In genomic region chr6:111794716-111795452, GRCh38 we compare ENCODE assay signal across 12 cellular contexts.
DNase-seq lines count a peak whose midpoint lies in the region; ATAC-seq and TF ChIP-seq lines count a peak whose summit lies in the region.
"Had no signal": no experiment of that assay in that cellular context is flagged by ENCODE, and none has a peak within 500 bp of the region (broad histone marks: within the 10 kb centered on the region; RNA-seq: fewer than 3 reads in every experiment).

No MANE protein-coding gene starts in this region.

- H3K27ac Mint-ChIP-seq in activated T-cell treated with anti-CD3 and anti-CD28 coated beads, Interleukin-2, amount 50 U/mL, for 24 hours: peak overlapping the region; percentile 95
- H3K27ac Mint-ChIP-seq in activated naive CD8-positive, alpha-beta T cell treated with anti-CD3 and anti-CD28 coated beads, Interleukin-2, amount 50 U/mL, for 24 hours: peak overlapping the region; percentile 82

- TF ChIP-seq POLR2A in spleen (IDR thresholded peaks at IDR 0.05): no peak

- H3K9me3 Mint-ChIP-seq in activated T-cell treated with anti-CD3 and anti-CD28 coated beads, Interleukin-2, amount 50 U/mL, for 24 hours: no peaks in the 10 kb centered on the region
- no peaks in the 10 kb centered on the region for H3K9me3 Mint-ChIP-seq in activated naive CD8-positive, alpha-beta T cell treated with anti-CD3 and anti-CD28 coated beads, Interleukin-2, amount 50 U/mL, for 24 hours

- no peaks in the 10 kb centered on the region for H3K27me3 Mint-ChIP-seq in activated T-cell treated with anti-CD3 and anti-CD28 coated beads, Interleukin-2, amount 50 U/mL, for 24 hours
- H3K27me3 Mint-ChIP-seq in activated naive CD8-positive, alpha-beta T cell treated with anti-CD3 and anti-CD28 coated beads, Interleukin-2, amount 50 U/mL, for 24 hours: no peaks in the 10 kb centered on the region

- H3K36me3 Mint-ChIP-seq in activated T-cell treated with anti-CD3 and anti-CD28 coated beads, Interleukin-2, amount 50 U/mL, for 24 hours (ENCODE audit: low read depth): peaks cover 89% of the 10 kb centered on the region
- H3K36me3 Mint-ChIP-seq in activated naive CD8-positive, alpha-beta T cell treated with anti-CD3 and anti-CD28 coated beads, Interleukin-2, amount 50 U/mL, for 24 hours (ENCODE audit: low read depth): peaks cover 68% of the 10 kb centered on the region

- no peaks in the 10 kb centered on the region for H3K36me3 ChIP-seq in spleen
- H3K36me3 ChIP-seq: heart right ventricle had no signal

- H3K27ac ChIP-seq in spleen: peak overlapping the region in 5 of 8 donors; percentile 50 to 84 (median 73)

- no peak for TF ChIP-seq CTCF in spleen (IDR thresholded peaks at IDR 0.05 in 8 of 11, conservative IDR thresholded peaks at IDR 0.05 in 3 of 11)

- H3K4me1 Mint-ChIP-seq in activated T-cell treated with anti-CD3 and anti-CD28 coated beads, Interleukin-2, amount 50 U/mL, for 24 hours (ENCODE audit: low read depth): peaks cover 92% of the 10 kb centered on the region
- peaks cover 92% of the 10 kb centered on the region for H3K4me1 Mint-ChIP-seq in activated naive CD8-positive, alpha-beta T cell treated with anti-CD3 and anti-CD28 coated beads, Interleukin-2, amount 50 U/mL, for 24 hours

- H3K9me3 ChIP-seq in spleen: no peaks in the 10 kb centered on the region
- H3K9me3 ChIP-seq: heart right ventricle had no signal

- H3K4me1 ChIP-seq in spleen: peaks cover 0 to 78% (median 30%) of the 10 kb centered on the region in 6 donors

- no peak for DNase-seq in activated T-cell treated with anti-CD3 and anti-CD28 coated beads, Interleukin-2, amount 50 U/mL, for 24 hours
- DNase-seq in activated T-cell treated with anti-CD3 and anti-CD28 coated beads for 4 hours: no peak
- peak; percentile 70 for DNase-seq in NCI-H2029 treated with DMSO at 0.1 percent for 48 hours (lab: John Stamatoyannopoulos, UW)
- no peak for DNase-seq in activated naive CD8-positive, alpha-beta T cell treated with anti-CD3 and anti-CD28 coated beads, Interleukin-2, amount 50 U/mL, for 24 hours
- DNase-seq in spleen: no peak
- DNase-seq in NCI-H510A (lab: John Stamatoyannopoulos, UW): no peak
- no peak for DNase-seq in foreskin melanocyte
- DNase-seq: activated CD8-positive, alpha-beta memory T cell treated with anti-CD3 and anti-CD28 coated beads, Interleukin-2, amount 50 U/mL, for 48 hours; DMS79 treated with DMSO at 0.1 percent for 48 hours; heart right ventricle; occipital lobe had no signal

- H3K27me3 ChIP-seq in spleen (replicated peaks in 1 of 7): no peaks in the 10 kb centered on the region
- H3K27me3 ChIP-seq: heart right ventricle had no signal

- intact Hi-C loops in spleen (cut with DNase I; ENCODE audit: low total_unique reads): no loop called here

- WGBS in spleen, 5 donors: 69 to 87% (median 76%) methylated on average over 6 of the region's 6 CpGs

- peak overlapping the region; percentile 76 for H3K4me3 Mint-ChIP-seq in activated T-cell treated with anti-CD3 and anti-CD28 coated beads, Interleukin-2, amount 50 U/mL, for 24 hours
- H3K4me3 Mint-ChIP-seq in activated naive CD8-positive, alpha-beta T cell treated with anti-CD3 and anti-CD28 coated beads, Interleukin-2, amount 50 U/mL, for 24 hours: peak overlapping the region; percentile 74

- peak overlapping the region in 1 of 8 donors; percentile 61 for H3K4me3 ChIP-seq in spleen

- peak; percentile 80 for ATAC-seq in activated naive CD8-positive, alpha-beta T cell treated with anti-CD3 and anti-CD28 coated beads, Interleukin-2, amount 50 U/mL, for 24 hours
- no peak for ATAC-seq in GM21529 (IDR thresholded peaks at IDR 0.05; ENCODE audit: unreplicated experiment)
